In genomic region chr3:76372497-76372896, GRCh38 we compare ENCODE assay signal across 25 cellular contexts.
"Had no signal": no experiment of that assay in that cellular context is flagged by ENCODE, and none has a peak within 500 bp of the region (broad histone marks: within the 10 kb centered on the region; RNA-seq: fewer than 3 reads in every experiment).

No MANE protein-coding gene starts in this region.

- H3K4me3 ChIP-seq: esophagus squamous epithelium, left lung, neural progenitor cell, right lobe of liver, smooth muscle cell, tibial artery, upper lobe of left lung had no signal

- H2AFZ ChIP-seq: neural progenitor cell, parathyroid adenoma had no signal

- H3K4me3 Mint-ChIP-seq: effector memory CD8-positive, alpha-beta T cell; naive thymus-derived CD4-positive, alpha-beta T cell; nephron; neural progenitor cell; stimulated activated naive CD8-positive, alpha-beta T cell treated with anti-CD3 and anti-CD28 coated beads, Interleukin-15, amount 100 ng/mL, for 72 hours had no signal

- H3K36me3 ChIP-seq: esophagus squamous epithelium, left lung, neural progenitor cell, right lobe of liver, tibial artery, upper lobe of left lung had no signal

- H3K27me3 ChIP-seq: esophagus squamous epithelium, left lung, neural progenitor cell, right lobe of liver, tibial artery, upper lobe of left lung had no signal

- H3K4me2 ChIP-seq: neural progenitor cell, smooth muscle cell had no signal

- H3K79me2 ChIP-seq: parathyroid adenoma had no signal

- H3K9ac ChIP-seq: neural progenitor cell, parathyroid adenoma had no signal

- H3K4me1 Mint-ChIP-seq: naive thymus-derived CD4-positive, alpha-beta T cell; neural progenitor cell; stimulated activated naive CD8-positive, alpha-beta T cell treated with anti-CD3 and anti-CD28 coated beads, Interleukin-15, amount 100 ng/mL, for 72 hours had no signal

- H3K27me3 Mint-ChIP-seq: effector memory CD8-positive, alpha-beta T cell; naive thymus-derived CD4-positive, alpha-beta T cell; progenitor cell of endocrine pancreas; stimulated activated naive CD8-positive, alpha-beta T cell treated with anti-CD3 and anti-CD28 coated beads, Interleukin-15, amount 100 ng/mL, for 72 hours had no signal

- H3K4me1 ChIP-seq: esophagus squamous epithelium, left lung, neural progenitor cell, parathyroid adenoma, right lobe of liver, tibial artery, upper lobe of left lung had no signal

- DNase-seq: cortex of kidney; effector memory CD8-positive, alpha-beta T cell; erythroblast; esophagus squamous epithelium; head of caudate nucleus; kidney; left cardiac atrium; left lung; mesendoderm; midbrain; naive thymus-derived CD4-positive, alpha-beta T cell; right lobe of liver; stimulated activated CD4-positive, alpha-beta T cell treated with anti-CD3 and anti-CD28 coated beads, Interleukin-12 subunit alpha, Interleukin-12 subunit beta, amount 100 ng/mL, for 4 hours; stimulated activated CD4-positive, alpha-beta T cell treated with anti-CD3 and anti-CD28 coated beads, Interleukin-1b, Interleukin-23, amount 100 ng/mL, for 48 hours; stimulated activated CD4-positive, alpha-beta T cell treated with anti-CD3 and anti-CD28 coated beads, Interleukin-4, amount 100 ng/mL, for 1 hour; stimulated activated CD8-positive, alpha-beta memory T cell treated with anti-CD3 and anti-CD28 coated beads, Interleukin-4, amount 100 ng/mL, for 48 hours; stimulated activated naive CD4-positive, alpha-beta T cell; stimulated activated naive CD8-positive, alpha-beta T cell treated with anti-CD3 and anti-CD28 coated beads, Interleukin-15, amount 100 ng/mL, for 72 hours; tibial artery; upper lobe of left lung had no signal

- H3K36me3 Mint-ChIP-seq: naive thymus-derived CD4-positive, alpha-beta T cell; neural progenitor cell had no signal

- H3K27ac Mint-ChIP-seq: effector memory CD8-positive, alpha-beta T cell; naive thymus-derived CD4-positive, alpha-beta T cell; nephron; neural progenitor cell; progenitor cell of endocrine pancreas; stimulated activated naive CD8-positive, alpha-beta T cell treated with anti-CD3 and anti-CD28 coated beads, Interleukin-15, amount 100 ng/mL, for 72 hours had no signal

- H3K9me3 ChIP-seq: esophagus squamous epithelium, left lung, right lobe of liver, tibial artery, upper lobe of left lung had no signal

- ATAC-seq: effector memory CD8-positive, alpha-beta T cell; left cardiac atrium; left lung; naive thymus-derived CD4-positive, alpha-beta T cell; right lobe of liver; stimulated activated naive CD8-positive, alpha-beta T cell treated with anti-CD3 and anti-CD28 coated beads, Interleukin-15, amount 100 ng/mL, for 72 hours had no signal

- H3K9me3 Mint-ChIP-seq: nephron, neural progenitor cell had no signal

- H3K27ac ChIP-seq: esophagus squamous epithelium, left lung, neural progenitor cell, parathyroid adenoma, right lobe of liver, tibial artery, upper lobe of left lung had no signal
